Comparison of ENCODE assay signal across 9 cellular contexts in genomic region chrX:112071132-112071531, GRCh38. TPM values are rescaled to one million over a fixed set of nuclear protein-coding genes. Genes with fewer than 3 reads are reported as not detected.
"Had no signal": no experiment of that assay in that cellular context is flagged by ENCODE, and none has a peak within 500 bp of the region (broad histone marks: within the 10 kb centered on the region; RNA-seq: fewer than 3 reads in every experiment).

No MANE protein-coding gene starts in this region.

- H3K4me2 ChIP-seq: KMS-11 had no signal

- ATAC-seq: HepG2, K562 had no signal

- H3K27ac ChIP-seq: HL-60, KMS-11 had no signal

- H3K4me3 ChIP-seq: K562 had no signal

- DNase-seq: IMR-90, KBM-7, KG1 had no signal

- FAIRE-seq: HepG2, HTR-8/SVneo, K562 had no signal

RNA-seq across cellular contexts. Expression of gene TRPC5, which starts 11.4 kb away (rescaled TPM):
- polyA plus RNA-seq: HepG2, K562 had no signal

RNA-seq across cellular contexts. Expression of gene RTL4, which starts 11.7 kb away (rescaled TPM):
- polyA plus RNA-seq: HepG2, IgD-negative memory B cell, K562 had no signal
